ENCODE assay signal across 10 cellular contexts in genomic region chr1:206770531-206771352, GRCh38. TPM values are rescaled to one million over a fixed set of nuclear protein-coding genes. Genes with fewer than 3 reads are reported as not detected.
DNase-seq lines count a peak whose midpoint lies in the region; ATAC-seq, FAIRE-seq and TF ChIP-seq lines count a peak whose summit lies in the region.
"Had no signal": no experiment of that assay in that cellular context is flagged by ENCODE, and none has a peak within 500 bp of the region (broad histone marks: within the 10 kb centered on the region; RNA-seq: fewer than 3 reads in every experiment).

A gene with protein sequence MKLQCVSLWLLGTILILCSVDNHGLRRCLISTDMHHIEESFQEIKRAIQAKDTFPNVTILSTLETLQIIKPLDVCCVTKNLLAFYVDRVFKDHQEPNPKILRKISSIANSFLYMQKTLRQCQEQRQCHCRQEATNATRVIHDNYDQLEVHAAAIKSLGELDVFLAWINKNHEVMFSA (plus strand): TSS chr1:206770773. CDS start chr1:206836663, 65,890 bp downstream.

- H3K9me3 Mint-ChIP-seq in IgD-negative memory B cell (no peaks in the 10 kb centered on the region), astrocyte (ENCODE audit: unreplicated experiment) (no peaks in the 10 kb centered on the region)
- H3K9me3 Mint-ChIP-seq in natural killer cell treated with Interleukin-12 subunit alpha and Interleukin-12 subunit beta and Interleukin-15 and Interleukin-18, amount 100 ng/mL, for 72 hours, result no peaks in the 10 kb centered on the region

- H3K79me2 ChIP-seq in astrocyte (ENCODE audit: insufficient read depth, low read length) (no peaks in the 10 kb centered on the region), OCI-LY7 (ENCODE audit: insufficient read depth, low read depth, low read length) (no peaks in the 10 kb centered on the region)

- H3K36me3 ChIP-seq in astrocyte (ENCODE audit: insufficient read depth, low read length) (no peaks in the 10 kb centered on the region), OCI-LY7 (ENCODE audit: insufficient read depth, low read length) (no peaks in the 10 kb centered on the region), MG63 (no peaks in the 10 kb centered on the region)
- H3K36me3 ChIP-seq: SJSA1 had no signal

- no peak within 1 kb of the TSS for H2AFZ ChIP-seq in astrocyte (ENCODE audit: low read depth, low read length)
- no peak within 1 kb of the TSS for H2AFZ ChIP-seq in OCI-LY7 (ENCODE audit: low read length)

- H3K9me2 ChIP-seq in OCI-LY7 (ENCODE audit: insufficient read depth, low read length), result no peaks in the 10 kb centered on the region

- H3K4me2 ChIP-seq in astrocyte (ENCODE audit: low read length), result peak within 1 kb of the TSS; percentile 9
- H3K4me2 ChIP-seq in OCI-LY7 (ENCODE audit: low read length), result no peak within 1 kb of the TSS

- CTCF ChIA-PET in RWPE1 (lab: Yijun Ruan, JAX), result interaction anchor here (0.6 to 1.9 kb wide), 4 partner anchors 8 to 278 kb away, joined by 3 to 8 read pairs (median 4); no protein-coding TSS in a partner anchor
- CTCF ChIA-PET in OCI-LY7 (lab: Charles Lee; ENCODE audit: unreplicated experiment), result no interaction called here

- intact Hi-C loops in OCI-LY7 (cut with micrococcal nuclease; ENCODE audit: unreplicated experiment), result no loop called here

- H3K4me3 ChIP-seq in GM12865 (ENCODE audit: low read depth, low read length) (peak within 1 kb of the TSS; percentile 61), astrocyte (ENCODE audit: insufficient read depth, low read depth, low read length) (no peak within 1 kb of the TSS), OCI-LY7 (ENCODE audit: low read depth, low read length, poor library complexity, severe bottlenecking) (no peak within 1 kb of the TSS), MG63 (no peak within 1 kb of the TSS)
- H3K4me3 ChIP-seq: SJSA1 had no signal

- H3K4me1 ChIP-seq in astrocyte (ENCODE audit: insufficient read depth, low read length), result peaks cover 18% of the 10 kb centered on the region
- H3K4me1 ChIP-seq in OCI-LY7 (ENCODE audit: insufficient read depth, low read length, poor library complexity, severe bottlenecking), result peaks cover 29% of the 10 kb centered on the region

- POLR2A ChIA-PET in RWPE1 (lab: Yijun Ruan, JAX; ENCODE audit: low non-redundant PET) (no interaction called here), OCI-LY7 (lab: Charles Lee) (interaction anchor here (1.1 to 4.7 kb wide), 4 partner anchors 9 to 30 kb away, joined by 3 to 15 read pairs (median 7); no protein-coding TSS in a partner anchor)

- TF ChIP-seq CTCF in GM12865 (IDR thresholded peaks at IDR 0.05; ENCODE audit: insufficient read depth, low read depth, low read length, missing control alignments), result no peak
- no peak for TF ChIP-seq CTCF in astrocyte (IDR thresholded peaks at IDR 0.05; ENCODE audit: insufficient read depth, low read depth, low read length)
- no peak for TF ChIP-seq CTCF in RWPE1 (conservative IDR thresholded peaks at IDR 0.05; ENCODE audit: low read depth)
- no peak for TF ChIP-seq CTCF in OCI-LY7 (conservative IDR thresholded peaks at IDR 0.05; ENCODE audit: low read length)

- H3K27ac Mint-ChIP-seq in IgD-negative memory B cell (peak within 1 kb of the TSS; percentile 27 to 84 (median 50)), astrocyte (ENCODE audit: unreplicated experiment) (no peak within 1 kb of the TSS)
- peak within 1 kb of the TSS; percentile 44 to 55 for H3K27ac Mint-ChIP-seq in natural killer cell treated with Interleukin-12 subunit alpha and Interleukin-12 subunit beta and Interleukin-15 and Interleukin-18, amount 100 ng/mL, for 72 hours

- H3K9me3 ChIP-seq in astrocyte (ENCODE audit: insufficient read depth, low read depth, low read length), result no peaks in the 10 kb centered on the region
- H3K9me3 ChIP-seq in OCI-LY7 (ENCODE audit: low read length), result no peaks in the 10 kb centered on the region
- H3K9me3 ChIP-seq in MG63, result no peaks in the 10 kb centered on the region
- H3K9me3 ChIP-seq: SJSA1 had no signal

- H4K20me1 ChIP-seq in astrocyte (ENCODE audit: insufficient read depth, low read length), result no peaks in the 10 kb centered on the region
- H4K20me1 ChIP-seq in OCI-LY7 (ENCODE audit: insufficient read depth, low read length), result no peaks in the 10 kb centered on the region

- H3K27ac ChIP-seq in astrocyte (ENCODE audit: low read depth, low read length) (no peak within 1 kb of the TSS), RWPE1 (no peak within 1 kb of the TSS), OCI-LY7 (ENCODE audit: low read depth, low read length, poor library complexity, severe bottlenecking) (no peak within 1 kb of the TSS)
- H3K27ac ChIP-seq: SJSA1 had no signal

- H3K27me3 ChIP-seq in astrocyte (ENCODE audit: insufficient read depth, low read length), result peaks cover 44% of the 10 kb centered on the region
- peaks cover 3% of the 10 kb centered on the region for H3K27me3 ChIP-seq in MG63

- DNase-seq in GM12865 (ENCODE audit: low read depth) (peak; percentile 90), astrocyte (ENCODE audit: low read depth) (peak; percentile 81), RWPE1 (ENCODE audit: low spot score) (no peak), DMS114 treated with DMSO at 0.1 percent for 48 hours (lab: John Stamatoyannopoulos, UW; ENCODE audit: unreplicated experiment) (no peak), OCI-LY7 (ENCODE audit: low spot score) (no peak), MG63 (no peak)
- no peak for DNase-seq in natural killer cell treated with Interleukin-12 subunit alpha and Interleukin-12 subunit beta and Interleukin-15 and Interleukin-18, amount 100 ng/mL, for 72 hours (ENCODE audit: low spot score)

- H3K36me3 Mint-ChIP-seq in IgD-negative memory B cell (no peaks in the 10 kb centered on the region), astrocyte (ENCODE audit: low read depth, unreplicated experiment) (no peaks in the 10 kb centered on the region)
- no peaks in the 10 kb centered on the region for H3K36me3 Mint-ChIP-seq in natural killer cell treated with Interleukin-12 subunit alpha and Interleukin-12 subunit beta and Interleukin-15 and Interleukin-18, amount 100 ng/mL, for 72 hours

- FAIRE-seq in astrocyte (lab: Jason Lieb, UNC), result no peak
- FAIRE-seq: keratinocyte had no signal

- H3K4me3 Mint-ChIP-seq in IgD-negative memory B cell (peak within 1 kb of the TSS; percentile 42 to 85 (median 78)), astrocyte (ENCODE audit: unreplicated experiment) (peak within 1 kb of the TSS; percentile 35)
- H3K4me3 Mint-ChIP-seq in natural killer cell treated with Interleukin-12 subunit alpha and Interleukin-12 subunit beta and Interleukin-15 and Interleukin-18, amount 100 ng/mL, for 72 hours, result peak within 1 kb of the TSS; percentile 66

- H3K4me1 Mint-ChIP-seq in IgD-negative memory B cell, result peaks cover 46 to 69% (median 47%) of the 10 kb centered on the region in 3 donors
- H3K4me1 Mint-ChIP-seq in astrocyte (ENCODE audit: low read depth, unreplicated experiment), result peaks cover 33% of the 10 kb centered on the region
- H3K4me1 Mint-ChIP-seq in natural killer cell treated with Interleukin-12 subunit alpha and Interleukin-12 subunit beta and Interleukin-15 and Interleukin-18, amount 100 ng/mL, for 72 hours (ENCODE audit: low read depth in 2 of 2), result peaks cover 74 to 75% of the 10 kb centered on the region in 2 donors

- no peak for ATAC-seq in natural killer cell treated with Interleukin-12 subunit alpha and Interleukin-12 subunit beta and Interleukin-15 and Interleukin-18, amount 100 ng/mL, for 72 hours

- no TSS peak for BruUV-seq in OCI-LY7 (replicated peaks; lab: Mats Ljungman, UMichigan)

- no peak within 1 kb of the TSS for H3K9ac ChIP-seq in astrocyte (ENCODE audit: low read length)

- H3K27me3 Mint-ChIP-seq in IgD-negative memory B cell (peaks cover 12% of the 10 kb centered on the region), astrocyte (ENCODE audit: low read depth, unreplicated experiment) (peaks cover 58% of the 10 kb centered on the region)
- peaks cover 9 to 28% of the 10 kb centered on the region in 2 donors for H3K27me3 Mint-ChIP-seq in natural killer cell treated with Interleukin-12 subunit alpha and Interleukin-12 subunit beta and Interleukin-15 and Interleukin-18, amount 100 ng/mL, for 72 hours

RNA-seq across cellular contexts. Expression of the gene that starts here (rescaled TPM):
- polyA plus RNA-seq in IgD-negative memory B cell, result not detected
- total RNA-seq in astrocyte (0.23 TPM in 1 of 2 replicates, not detected in the other), OCI-LY7 (2022) (not detected in 2 replicates)
- not detected for total RNA-seq in natural killer cell treated with Interleukin-12 subunit alpha and Interleukin-12 subunit beta and Interleukin-15 and Interleukin-18, amount 100 ng/mL, for 72 hours
- total RNA-seq in OCI-LY7 (2014; rRNA removed; shearing (Covaris generic)), result not detected in 2 replicates
- not detected in 2 replicates for total RNA-seq in MG63 (2014; rRNA removed; shearing (Covaris generic); ENCODE audit: low replicate concordance)
- total RNA-seq: SJSA1 had no signal
- polyA plus RNA-seq: keratinocyte had no signal

Comparison
In these comparisons a context has a peak if more than half of its experiments do, and no peak if none do; other contexts are left out.
1. Peak in DNase-seq and H3K4me2 ChIP-seq in astrocyte; RNA of the gene not detected or under 1 TPM.